ENCODE assay signal across 27 cellular contexts in genomic region chr1:193694741-193695140, GRCh38.
"Had no signal": no experiment of that assay in that cellular context is flagged by ENCODE, and none has a peak within 500 bp of the region (broad histone marks: within the 10 kb centered on the region; RNA-seq: fewer than 3 reads in every experiment).

No MANE protein-coding gene starts in this region.

- H3K4me3 ChIP-seq: colonic mucosa, esophagus squamous epithelium, heart right ventricle, left lung, mucosa of descending colon, neural progenitor cell, prostate gland, right atrium auricular region, sigmoid colon, testis, tibial artery, upper lobe of left lung had no signal

- H3K36me3 ChIP-seq: colonic mucosa, esophagus squamous epithelium, heart right ventricle, left lung, neural progenitor cell, prostate gland, right atrium auricular region, sigmoid colon, tibial artery, upper lobe of left lung had no signal

- H3K4me1 ChIP-seq: colonic mucosa, esophagus squamous epithelium, heart right ventricle, left lung, neural progenitor cell, prostate gland, right atrium auricular region, testis, tibial artery, upper lobe of left lung had no signal

- H3K9me3 ChIP-seq: colonic mucosa, esophagus squamous epithelium, heart right ventricle, left lung, mucosa of descending colon, prostate gland, right atrium auricular region, sigmoid colon, testis, tibial artery, upper lobe of left lung had no signal

- FAIRE-seq: islet of Langerhans, urothelium cell line had no signal

- H3K4me2 ChIP-seq: neural progenitor cell had no signal

- H3K9ac ChIP-seq: neural progenitor cell had no signal

- ATAC-seq: heart right ventricle; left cardiac atrium; left lung; mucosa of descending colon; natural killer cell treated with Interleukin-12 subunit alpha and Interleukin-12 subunit beta and Interleukin-15 and Interleukin-18, amount 100 ng/mL, for 72 hours; stimulated activated memory B cell treated with anti-CD40 and anti-IgM and Interleukin-4, amounts not matched to agents 10 μg/mL and 1 μg/mL and 100 μg/mL, for 72 hours; stimulated activated naive CD8-positive, alpha-beta T cell treated with anti-CD3 and anti-CD28 coated beads, Interleukin-15, Interleukin-2, amounts not matched to agents 100 U/mL and 50 U/mL, for 24 hours had no signal

- H3K27ac ChIP-seq: colonic mucosa, esophagus squamous epithelium, heart right ventricle, left lung, neural progenitor cell, prostate gland, right atrium auricular region, sigmoid colon, testis, tibial artery, upper lobe of left lung had no signal

- DNase-seq: colonic mucosa; effector memory CD4-positive, alpha-beta T cell; erythroblast; esophagus squamous epithelium; foreskin melanocyte; glutamatergic neuron; heart right ventricle; hippocampal formation; left cardiac atrium; left lung; mesenchymal stem cell; mucosa of descending colon; naive B cell; sigmoid colon; stimulated activated CD4-positive, alpha-beta T cell treated with anti-CD3 and anti-CD28 coated beads, Interleukin-4, amount 100 ng/mL, for 4 hours; stimulated activated naive CD8-positive, alpha-beta T cell treated with anti-CD3 and anti-CD28 coated beads, Interleukin-15, Interleukin-2, amounts not matched to agents 100 U/mL and 50 U/mL, for 24 hours; substantia nigra; testis; tibial artery; upper lobe of left lung had no signal

- H2AFZ ChIP-seq: neural progenitor cell had no signal

- H3K27me3 ChIP-seq: colonic mucosa, esophagus squamous epithelium, heart right ventricle, left lung, neural progenitor cell, right atrium auricular region, sigmoid colon, testis, tibial artery, upper lobe of left lung had no signal
